15 cellular contexts compared by ENCODE assay signal in the genomic region with DNA sequence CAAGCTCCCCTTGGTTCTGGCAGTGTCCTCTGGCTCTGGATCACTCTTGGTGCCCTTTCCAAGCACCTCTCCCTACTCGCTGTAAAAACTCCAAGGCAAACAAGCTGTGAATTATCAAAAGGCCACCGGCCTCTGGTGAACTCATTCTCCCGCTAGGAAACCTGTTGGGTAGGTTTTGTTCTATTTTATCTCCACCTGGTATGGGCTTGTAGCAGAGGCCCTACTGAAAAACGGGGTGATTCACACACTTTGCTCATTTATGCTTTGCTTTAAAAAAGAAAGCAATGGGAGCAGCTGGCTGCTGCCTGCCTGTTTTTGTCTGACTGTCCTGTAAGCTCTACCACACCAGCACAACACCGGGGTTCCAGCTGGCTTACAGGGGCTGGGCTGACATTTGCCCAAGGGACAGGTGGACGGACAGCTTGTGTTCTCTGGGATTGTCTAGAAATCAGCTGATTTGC. TPM values are rescaled to one million over a fixed set of nuclear protein-coding genes. Genes with fewer than 3 reads are reported as not detected.
DNase-seq lines count a peak whose midpoint lies in the region; ATAC-seq, FAIRE-seq and TF ChIP-seq lines count a peak whose summit lies in the region.
"Had no signal": no experiment of that assay in that cellular context is flagged by ENCODE, and none has a peak within 500 bp of the region (broad histone marks: within the 10 kb centered on the region; RNA-seq: fewer than 3 reads in every experiment).

No MANE protein-coding gene starts in this region.

- ATAC-seq in HepG2 (no peak), GM19452 (IDR thresholded peaks at IDR 0.05; ENCODE audit: unreplicated experiment) (no peak)
- ATAC-seq: A549 had no signal

- no peak overlapping the region for H3K9ac ChIP-seq in HepG2 (ENCODE audit: insufficient read depth, low read depth, low read length)

- no peak overlapping the region for H2AFZ ChIP-seq in HepG2 (ENCODE audit: low read length)

- in situ Hi-C loops in HepG2 (cut with HindIII; ENCODE audit: extremely low pct_ligation_motif_present, low pct_unique_long_range_greater_than_20kb) = no loop called here
- in situ Hi-C loops in transverse colon (cut with MboI; ENCODE audit: low pct_ligation_motif_present in 1 of 4, low pct_unique_long_range_greater_than_20kb in 1 of 4, low sequenced_read_pairs in 3 of 4) = no loop called here

- TF ChIP-seq POLR2A in HepG2 (IDR thresholded peaks at IDR 0.05; ENCODE audit: insufficient read depth in 1 of 2, low read depth in 2 of 2, low read length in 2 of 2) (no peak), transverse colon (IDR thresholded peaks at IDR 0.05) (no peak)

- peaks cover 99% of the 10 kb centered on the region for H4K20me1 ChIP-seq in HepG2 (ENCODE audit: insufficient read depth, low read length)

- no peak overlapping the region for H3K4me2 ChIP-seq in HepG2 (ENCODE audit: low read depth, low read length)
- H3K4me2 ChIP-seq: A549 had no signal

- intact Hi-C loops in HepG2 (cut with micrococcal nuclease; ENCODE audit: unreplicated experiment) = loop anchor here (5.0 kb wide), 1 partner anchor 49 kb away; no protein-coding TSS in a partner anchor
- intact Hi-C loops in transverse colon (cut with DNase I; ENCODE audit: low total_unique reads) = no loop called here

- TF ChIP-seq CTCF in HepG2 (CRISPR knock-in tag; IDR thresholded peaks at IDR 0.05) (no peak), transverse colon (IDR thresholded peaks at IDR 0.05) (no peak)

- no peaks in the 10 kb centered on the region for H3K27me3 ChIP-seq in HepG2 (ENCODE audit: control insufficient read depth in 1 of 2, insufficient read depth in 2 of 2, low read length in 2 of 2)
- no peaks in the 10 kb centered on the region for H3K27me3 ChIP-seq in transverse colon

- no peak for TF ChIP-seq EP300 in HepG2 (IDR thresholded peaks at IDR 0.05; ENCODE audit: low read depth in 2 of 2, low read length in 2 of 2)
- TF ChIP-seq EP300 in HepG2 (CRISPR knock-in tag; IDR thresholded peaks at IDR 0.05; ENCODE audit: borderline replicate concordance) = no peak
- no peak for TF ChIP-seq EP300 in transverse colon (IDR thresholded peaks at IDR 0.05; ENCODE audit: low read depth)

- CTCF ChIA-PET in HepG2 (lab: Yijun Ruan, JAX; ENCODE audit: low intra/inter-chr PET ratio, low total read pairs) = no interaction called here

- H3K27ac ChIP-seq in HepG2 (ENCODE audit: extremely low read length, insufficient read depth, low read length) (peak overlapping the region; percentile 23), transverse colon (peak overlapping the region; percentile 49 to 77 (median 59))

- TF ChIP-seq RAD21 in HepG2 (CRISPR knock-in tag; IDR thresholded peaks at IDR 0.05) = no peak

- peaks cover 20 to 59% of the 10 kb centered on the region in 2 experiments for H3K36me3 ChIP-seq in HepG2 (replicated peaks in 1 of 2; ENCODE audit: control insufficient read depth in 1 of 2, insufficient read depth in 2 of 2, low read length in 2 of 2)
- H3K36me3 ChIP-seq in transverse colon = no peaks in the 10 kb centered on the region

- DNase-seq in NCI-H2029 (lab: John Stamatoyannopoulos, UW) = peak; percentile 38
- DNase-seq in NCI-H2029 treated with DMSO at 0.1 percent for 48 hours (lab: John Stamatoyannopoulos, UW) = no peak
- DNase-seq in SHP77 (lab: John Stamatoyannopoulos, UW) = peak; percentile 22 to 42
- DNase-seq in HepG2 (ENCODE audit: low spot score) = peak; percentile 55
- peak; percentile 52 for DNase-seq in transverse colon
- DNase-seq in NK-92 treated with Interleukin-12 subunit alpha and Interleukin-12 subunit beta, amount 100 ng/mL, for 24 hours (lab: John Stamatoyannopoulos, UW) = no peak
- DNase-seq in HuH-7 (ENCODE audit: low spot score) = no peak
- DNase-seq: activated naive CD4-positive, alpha-beta T cell treated with anti-CD3 and anti-CD28 coated beads, Interleukin-2, amount 10 ng/mL, durations not matched to agents 7 days and 5 days; head of caudate nucleus; naive B cell; NCI-H2227 treated with DMSO at 0.1 percent for 48 hours; stimulated activated CD4-positive, alpha-beta T cell treated with anti-CD3 and anti-CD28 coated beads, Interleukin-12 subunit alpha, Interleukin-12 subunit beta, amount 100 ng/mL, for 4 hours had no signal

- H3K4me1 ChIP-seq in HepG2 (ENCODE audit: insufficient read depth, low read length) = peaks cover 55% of the 10 kb centered on the region
- peaks cover 10 to 49% (median 41%) of the 10 kb centered on the region in 4 donors for H3K4me1 ChIP-seq in transverse colon

- H3K4me3 ChIP-seq in HepG2 (replicated peaks in 1 of 3; ENCODE audit: insufficient read depth in 1 of 3, low read depth in 2 of 3, low read length in 3 of 3) = no peak overlapping the region
- H3K4me3 ChIP-seq in transverse colon = no peak overlapping the region
- H3K4me3 ChIP-seq: A549 had no signal

- H3K9me3 ChIP-seq in HepG2 (ENCODE audit: low read length) (no peaks in the 10 kb centered on the region), transverse colon (no peaks in the 10 kb centered on the region)
- H3K9me3 ChIP-seq: A549 had no signal

- WGBS in HepG2 (ENCODE audit: low lambda C conversion rate) = 74% methylated on average over 6 of the region's 6 CpGs
- WGBS in transverse colon (ENCODE audit: low coverage in 1 of 2), 2 donors = 49% methylated on average over 6 of the region's 6 CpGs; no CpG with 5 or more reads in 1 of the 2 donors

- BruUV-seq in HepG2 (replicated peaks; lab: Mats Ljungman, UMichigan) = no TSS peak

- peaks cover 100% of the 10 kb centered on the region for H3K79me2 ChIP-seq in HepG2 (ENCODE audit: insufficient read depth, low read length)

- POLR2A ChIA-PET in HepG2 (lab: Yijun Ruan, JAX) = interaction anchor here (0.6 to 1.8 kb wide), 2 partner anchors 11 to 28 kb away, joined by 3 to 11 read pairs; no protein-coding TSS in a partner anchor

- FAIRE-seq in HepG2 (lab: Jason Lieb, UNC) = no peak
- FAIRE-seq: A549, HTR-8/SVneo had no signal

TF ChIP-seq in HepG2, 621 proteins besides CTCF, POLR2A, EP300 and RAD21 (continues in another document):
- TF ChIP-seq ZNF569 (CRISPR knock-in tag; IDR thresholded peaks at IDR 0.05; ENCODE audit: borderline replicate concordance) (no peak), HNF4A (CRISPR knock-in tag; IDR thresholded peaks at IDR 0.05) (no peak), ZNF607 (CRISPR knock-in tag; IDR thresholded peaks at IDR 0.05; ENCODE audit: borderline replicate concordance) (0 out of 2 replicates have a peak, but pooled peaks have one; percentile 19), HNF1B (CRISPR knock-in tag; IDR thresholded peaks at IDR 0.05) (0 out of 2 replicates have a peak, but pooled peaks have one; percentile 46), ZNF292 (CRISPR knock-in tag; IDR thresholded peaks at IDR 0.05; ENCODE audit: borderline replicate concordance, low read depth) (no peak), RBM22 (optimal IDR thresholded peaks at IDR 0.05; ENCODE audit: low read length) (peak; percentile 53), ZNF234 (CRISPR knock-in tag; conservative IDR thresholded peaks at IDR 0.05) (0 out of 2 replicates have a peak, but pooled peaks have one; percentile 30)

RNA-seq across cellular contexts. Expression of gene SH3BP4, which starts 56.8 kb away (rescaled TPM):
- total RNA-seq in HepG2 (2016; rRNA removed; fragmentation: Illumina TruSeq; extraction: Trizol) (34.6 and 44.3 TPM in 2 replicates), transverse colon (10 to 100 TPM in 3 of 4 donors, 1 to 10 TPM in 1; 7.5 to 24.9 (median 19.5) TPM)
- total RNA-seq in HepG2 (2016; cell fraction: cytosol; rRNA removed; fragmentation: Illumina TruSeq; extraction: Trizol; ENCODE audit: low read depth) = 10.1 and 13.4 TPM in 2 replicates
- 33.4 and 38.6 TPM in 2 replicates for total RNA-seq in HepG2 (2016; cell fraction: insoluble cytoplasmic fraction; rRNA removed; fragmentation: Illumina TruSeq; extraction: Trizol)
- 23.4 and 24.2 TPM in 2 replicates for total RNA-seq in HepG2 (2016; cell fraction: membrane; rRNA removed; fragmentation: Illumina TruSeq; extraction: Trizol)
- 29.3 and 37.6 TPM in 2 replicates for total RNA-seq in HepG2 (2016; cell fraction: nucleus; rRNA removed; fragmentation: Illumina TruSeq; extraction: Trizol)
- 99.1 and 101 TPM in 2 replicates for polyA plus RNA-seq in HepG2 (2011; rRNA removed)
- polyA plus RNA-seq in HepG2 (2011; cell fraction: cytosol; rRNA removed) = 62.2 and 70.2 TPM in 2 replicates
- polyA plus RNA-seq in HepG2 (2011; cell fraction: nucleus; rRNA removed) = 57.3 and 58.3 TPM in 2 replicates
- polyA plus RNA-seq in HepG2 (2012) = 54.2 and 63.2 TPM in 2 replicates
- 12.1 and 15.0 TPM in 2 replicates for polyA plus RNA-seq in HepG2 (2016; cell fraction: cytosol; fragmentation: Illumina TruSeq; extraction: Trizol; ENCODE audit: low read depth)
- polyA plus RNA-seq in HepG2 (2016; cell fraction: insoluble cytoplasmic fraction; fragmentation: Illumina TruSeq; extraction: Trizol; ENCODE audit: low read depth) = 41.4 and 47.1 TPM in 2 replicates
- polyA plus RNA-seq in HepG2 (2016; cell fraction: membrane; fragmentation: Illumina TruSeq; extraction: Trizol; ENCODE audit: low read depth) = 16.0 and 16.3 TPM in 2 replicates
- 33.7 and 37.2 TPM in 2 replicates for polyA plus RNA-seq in HepG2 (2016; cell fraction: nucleus; fragmentation: Illumina TruSeq; extraction: Trizol; ENCODE audit: insufficient read depth, low read depth)
- polyA minus RNA-seq in HepG2 (2011; rRNA and poly(A)+ RNA removed; ENCODE audit: low replicate concordance) = 50.3 and 196 TPM in 2 replicates
- polyA minus RNA-seq in HepG2 (2011; cell fraction: cytosol; rRNA and poly(A)+ RNA removed) = 58.1 and 67.7 TPM in 2 replicates
- polyA minus RNA-seq in HepG2 (2011; cell fraction: nucleus; rRNA and poly(A)+ RNA removed) = 92.1 and 100 TPM in 2 replicates

Comparison
In these comparisons a context has a peak if more than half of its experiments do, and no peak if none do; other contexts are left out.
1. DNase-seq: peak in NCI-H2029 (single experiment), SHP77 (2 of 2), HepG2 (single experiment) and transverse colon (single experiment); none in NCI-H2029 treated with DMSO at 0.1 percent for 48 hours (single experiment), NK-92 treated with Interleukin-12 subunit alpha and Interleukin-12 subunit beta, amount 100 ng/mL, for 24 hours (single experiment) and HuH-7 (single experiment).